ENCODE assay signal across 8 cellular contexts in the genomic region with DNA sequence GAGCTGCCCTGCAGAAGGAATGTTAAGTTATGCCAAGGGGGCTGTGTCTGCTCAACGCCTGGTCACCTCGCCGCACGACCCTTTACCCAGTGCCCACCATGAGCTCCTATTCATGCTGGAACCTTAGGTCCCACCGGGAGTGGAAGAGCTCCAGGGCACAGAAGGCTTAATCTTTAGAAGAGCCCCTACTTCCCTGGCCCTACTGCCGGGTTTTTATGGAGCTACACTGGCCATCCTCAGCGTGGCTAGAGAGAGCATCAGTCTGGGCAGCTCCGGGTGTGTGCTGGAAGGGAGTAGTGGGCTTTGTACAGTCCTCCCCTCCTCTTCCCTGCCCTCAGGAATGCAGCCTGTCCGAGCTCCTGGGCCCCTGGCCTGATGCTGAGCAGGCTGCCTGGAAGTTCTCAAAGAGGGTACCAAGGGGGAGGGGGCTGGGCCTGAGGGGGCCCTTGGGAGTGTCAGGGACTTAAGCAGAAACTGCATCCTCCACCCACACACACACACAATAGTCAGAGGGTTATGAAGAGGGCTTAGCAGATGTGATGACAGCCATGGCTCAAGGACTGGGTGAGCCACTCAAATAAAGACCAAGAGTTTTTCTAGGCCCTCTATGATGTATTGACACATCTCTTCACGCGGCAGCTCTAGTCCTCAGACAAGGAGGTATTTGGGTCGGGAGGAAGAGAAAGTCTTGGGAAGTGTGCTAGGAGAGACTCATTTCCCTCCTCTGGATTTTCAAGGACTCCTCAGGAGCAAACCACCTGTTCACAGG. TPM values are rescaled to one million over a fixed set of nuclear protein-coding genes. Genes with fewer than 3 reads are reported as not detected.
DNase-seq lines count a peak whose midpoint lies in the region; ATAC-seq and TF ChIP-seq lines count a peak whose summit lies in the region.

No MANE protein-coding gene starts in this region.

- POLR2A ChIA-PET in IMR-90 (lab: Charles Lee; ENCODE audit: unreplicated experiment) = no interaction called here

- no peak overlapping the region for H2AK9ac ChIP-seq in IMR-90 (replicated peaks; ENCODE audit: low read depth, low read length, poor library complexity)

- TF ChIP-seq CTCF in IMR-90 (conservative IDR thresholded peaks at IDR 0.05; ENCODE audit: low read depth, low read length) (no peak), epithelial cell of proximal tubule (conservative IDR thresholded peaks at IDR 0.05; ENCODE audit: low read depth, low read length) (no peak), osteocyte (IDR thresholded peaks at IDR 0.05) (no peak)

- no peak overlapping the region for H2BK20ac ChIP-seq in IMR-90 (ENCODE audit: low read depth, low read length)

- H4K20me1 ChIP-seq in BLaER1 = no peaks in the 10 kb centered on the region
- no peaks in the 10 kb centered on the region for H4K20me1 ChIP-seq in IMR-90 (ENCODE audit: insufficient read depth, low read length)

- H2BK120ac ChIP-seq in IMR-90 (ENCODE audit: low read depth, low read length) = no peak overlapping the region

- no peaks in the 10 kb centered on the region for H3K9me1 ChIP-seq in IMR-90 (ENCODE audit: insufficient read depth, low read length)

- no peak overlapping the region for H2BK5ac ChIP-seq in IMR-90 (ENCODE audit: low read depth, low read length, poor library complexity, severe bottlenecking)

- H3K14ac ChIP-seq in IMR-90 (replicated peaks; ENCODE audit: low read depth, low read length) = no peak overlapping the region

- no peak overlapping the region for H3K4ac ChIP-seq in IMR-90 (ENCODE audit: low read depth, low read length)

- H2BK15ac ChIP-seq in IMR-90 (ENCODE audit: low read depth, low read length) = no peak overlapping the region

- H3K27me3 ChIP-seq in BLaER1 = peaks cover 43% of the 10 kb centered on the region
- H3K27me3 ChIP-seq in IMR-90 (ENCODE audit: control insufficient read depth, insufficient read depth, low read length) = peaks cover 54% of the 10 kb centered on the region

- dilution Hi-C loops in IMR-90 (cut with HindIII; ENCODE audit: low sequenced_read_pairs, unreplicated experiment) = loop anchor here (25.0 kb wide), 1 partner anchor 97 kb away; the partner anchor contains the start of gene ACVR1B

- H2AFZ ChIP-seq in IMR-90 (replicated peaks; ENCODE audit: low read length, poor library complexity) = no peak overlapping the region

- CTCF ChIA-PET in IMR-90 (lab: Yijun Ruan, JAX) = interaction anchor here (1.7 kb wide), 1 partner anchor 10 kb away, joined by 7 read pairs; no protein-coding TSS in a partner anchor
- CTCF ChIA-PET in activated naive CD4-positive, alpha-beta T cell treated with anti-CD3 and anti-CD28 coated beads, Interleukin-2, amount 10 ng/mL, durations not matched to agents 7 days and 5 days (lab: Charles Lee) = interaction anchor here (4.2 kb wide), 1 partner anchor 9 kb away, joined by 27 read pairs; no protein-coding TSS in a partner anchor

- H3K4me2 ChIP-seq in BLaER1 = peak overlapping the region; percentile 99
- no peak overlapping the region; the same call in 1 of the 2 replicates for H3K4me2 ChIP-seq in IMR-90 (ENCODE audit: low read depth, low read length)

- no CpG with 5 or more reads among the region's 12 CpGs for WGBS in IMR-90 (ENCODE audit: extremely low coverage in 2 of 2, insufficient read length in 1 of 2), 2 experiments

- no peak overlapping the region for H4K8ac ChIP-seq in IMR-90 (ENCODE audit: low read depth in 2 of 2, low read length in 2 of 2)

- no peak overlapping the region for H4K5ac ChIP-seq in IMR-90 (ENCODE audit: low read depth, low read length)

- peak; percentile 8; the same call in 1 of the 2 replicates for ATAC-seq in IMR-90 (ENCODE audit: low read depth)
- no peak for ATAC-seq in HG03460 (IDR thresholded peaks at IDR 0.05; ENCODE audit: unreplicated experiment)
- no peak for ATAC-seq in GM21786 (IDR thresholded peaks at IDR 0.05; ENCODE audit: unreplicated experiment)

- H3K9me3 Mint-ChIP-seq in osteocyte (ENCODE audit: unreplicated experiment) = no peaks in the 10 kb centered on the region
- H3K9me3 Mint-ChIP-seq in activated naive CD4-positive, alpha-beta T cell treated with anti-CD3 and anti-CD28 coated beads, Interleukin-2, amount 10 ng/mL, durations not matched to agents 7 days and 5 days = no peaks in the 10 kb centered on the region

- peak overlapping the region; percentile 65 for H3K4me3 Mint-ChIP-seq in osteocyte (ENCODE audit: unreplicated experiment)
- no peak overlapping the region for H3K4me3 Mint-ChIP-seq in activated naive CD4-positive, alpha-beta T cell treated with anti-CD3 and anti-CD28 coated beads, Interleukin-2, amount 10 ng/mL, durations not matched to agents 7 days and 5 days

- no peak for TF ChIP-seq POLR2A in IMR-90 (IDR thresholded peaks at IDR 0.05; ENCODE audit: low read depth, low read length)

- intact Hi-C loops in IMR-90 (cut with micrococcal nuclease) = no loop called here

- no peak overlapping the region for H3K18ac ChIP-seq in IMR-90 (ENCODE audit: low read depth, low read length)

- H3K9ac ChIP-seq in BLaER1 (no peak overlapping the region), IMR-90 (ENCODE audit: low read depth, low read length) (no peak overlapping the region)

- H3K36me3 Mint-ChIP-seq in osteocyte (ENCODE audit: unreplicated experiment) = no peaks in the 10 kb centered on the region
- no peaks in the 10 kb centered on the region for H3K36me3 Mint-ChIP-seq in activated naive CD4-positive, alpha-beta T cell treated with anti-CD3 and anti-CD28 coated beads, Interleukin-2, amount 10 ng/mL, durations not matched to agents 7 days and 5 days

- H3K4me1 ChIP-seq in BLaER1 (peaks cover 52% of the 10 kb centered on the region), IMR-90 (ENCODE audit: control insufficient read depth, insufficient read depth, low read length) (peaks cover 2% of the 10 kb centered on the region)

- H3K36me3 ChIP-seq in BLaER1 (no peaks in the 10 kb centered on the region), IMR-90 (ENCODE audit: control insufficient read depth, insufficient read depth, low read length) (no peaks in the 10 kb centered on the region)

- no peak overlapping the region for H2AK5ac ChIP-seq in IMR-90 (ENCODE audit: low read depth, low read length)

- H4K91ac ChIP-seq in IMR-90 (ENCODE audit: insufficient read depth, low read depth, low read length) = no peak overlapping the region

- no peaks in the 10 kb centered on the region for H3K9me3 ChIP-seq in BLaER1
- H3K9me3 ChIP-seq in IMR-90 (ENCODE audit: control insufficient read depth, insufficient read depth, low read length) = no peaks in the 10 kb centered on the region

- peaks cover 47% of the 10 kb centered on the region for H3K4me1 Mint-ChIP-seq in osteocyte (ENCODE audit: unreplicated experiment)
- H3K4me1 Mint-ChIP-seq in activated naive CD4-positive, alpha-beta T cell treated with anti-CD3 and anti-CD28 coated beads, Interleukin-2, amount 10 ng/mL, durations not matched to agents 7 days and 5 days = peaks cover 12% of the 10 kb centered on the region

- H3K23ac ChIP-seq in IMR-90 (ENCODE audit: low read depth, low read length) = no peak overlapping the region

- no peak overlapping the region for H3K27ac Mint-ChIP-seq in osteocyte (ENCODE audit: unreplicated experiment)
- H3K27ac Mint-ChIP-seq in activated naive CD4-positive, alpha-beta T cell treated with anti-CD3 and anti-CD28 coated beads, Interleukin-2, amount 10 ng/mL, durations not matched to agents 7 days and 5 days = no peak overlapping the region

- peaks cover 13% of the 10 kb centered on the region for H3K27me3 Mint-ChIP-seq in osteocyte (ENCODE audit: unreplicated experiment)
- peaks cover 96% of the 10 kb centered on the region for H3K27me3 Mint-ChIP-seq in activated naive CD4-positive, alpha-beta T cell treated with anti-CD3 and anti-CD28 coated beads, Interleukin-2, amount 10 ng/mL, durations not matched to agents 7 days and 5 days

- in situ Hi-C loops in IMR-90 (cut with MboI; ENCODE audit: low sequenced_read_pairs) = no loop called here

- no peaks in the 10 kb centered on the region for H3K79me1 ChIP-seq in IMR-90 (ENCODE audit: low read depth in 1 of 2, low read length in 2 of 2)

- peak overlapping the region; percentile 60 for H3K4me3 ChIP-seq in BLaER1
- H3K4me3 ChIP-seq in IMR-90 (ENCODE audit: insufficient read depth, low read depth, low read length) = no peak overlapping the region
- peak overlapping the region; percentile 47 for H3K4me3 ChIP-seq in epithelial cell of proximal tubule (ENCODE audit: low read depth, low read length)

- no TSS peak for BruUV-seq in IMR-90 (replicated peaks; lab: Mats Ljungman, UMichigan)

- H3K56ac ChIP-seq in IMR-90 (ENCODE audit: extremely low read depth, insufficient read depth, low read length) = no peak overlapping the region

- TF ChIP-seq RAD21 in IMR-90 (IDR thresholded peaks at IDR 0.05; ENCODE audit: low read length) = no peak

- DNase-seq in IMR-90 (no peak), epithelial cell of proximal tubule (ENCODE audit: low read depth) (no peak), osteocyte (ENCODE audit: extremely low spot score, unreplicated experiment) (no peak)
- DNase-seq in activated naive CD4-positive, alpha-beta T cell treated with Interleukin-2 at 50 U/mL for 16 hours = no peak
- DNase-seq in activated naive CD4-positive, alpha-beta T cell treated with anti-CD3 and anti-CD28 coated beads, Interleukin-2, amount 10 ng/mL, durations not matched to agents 7 days and 5 days = no peak

- H3K27ac ChIP-seq in BLaER1 (no peak overlapping the region), IMR-90 (ENCODE audit: insufficient read depth, low read length) (no peak overlapping the region)

TF ChIP-seq in IMR-90, 13 proteins besides CTCF, POLR2A, EP300 and RAD21 (continues in another document):
- TF ChIP-seq SMC3 (IDR thresholded peaks at IDR 0.05; ENCODE audit: low read depth, low read length) = no peak
- TF ChIP-seq CEBPB (IDR thresholded peaks at IDR 0.05; ENCODE audit: low read depth, low read length) = no peak
- TF ChIP-seq MAFK (IDR thresholded peaks at IDR 0.05; ENCODE audit: low read depth, low read length) = no peak

RNA-seq across cellular contexts. Expression of gene FIGNL2, which starts 16.4 kb away (rescaled TPM):
- total RNA-seq in IMR-90 (2012; rRNA removed) (under 0.01 TPM in 2 replicates), epithelial cell of proximal tubule (0.29 and 3.7 TPM in 2 replicates), osteocyte (0.08 TPM in 2 replicates)
- polyA plus RNA-seq in IMR-90 (2012; rRNA removed) = 0.09 and 0.12 TPM in 2 replicates
- 0.02 and 0.04 TPM in 2 replicates for polyA plus RNA-seq in IMR-90 (2012; cell fraction: cytosol; rRNA removed)
- 0.61 and 0.62 TPM in 2 replicates for polyA plus RNA-seq in IMR-90 (2012; cell fraction: nucleus; rRNA removed; ENCODE audit: low replicate concordance)

RNA-seq across cellular contexts. Expression of gene ANKRD33, which starts 23.0 kb away (rescaled TPM):
- under 0.01 TPM in 1 of 2 replicates, not detected in the other for total RNA-seq in IMR-90 (2012; rRNA removed)
- polyA plus RNA-seq in IMR-90 (2012; rRNA removed) = 0.03 TPM in 1 of 2 replicates, not detected in the other
- polyA plus RNA-seq in IMR-90 (2012; cell fraction: cytosol; rRNA removed) = 0.02 TPM in 1 of 2 replicates, not detected in the other
- polyA plus RNA-seq in IMR-90 (2012; cell fraction: nucleus; rRNA removed; ENCODE audit: low replicate concordance) = 0.42 and 0.57 TPM in 2 replicates
- not detected in 2 replicates for total RNA-seq in epithelial cell of proximal tubule
- not detected in 2 replicates for total RNA-seq in osteocyte

RNA-seq across cellular contexts. Expression of gene ACVRL1, which starts 42.4 kb away (rescaled TPM):
- 5.8 and 7.5 TPM in 2 replicates for total RNA-seq in IMR-90 (2012; rRNA removed)
- 6.4 and 8.0 TPM in 2 replicates for polyA plus RNA-seq in IMR-90 (2012; rRNA removed)
- polyA plus RNA-seq in IMR-90 (2012; cell fraction: cytosol; rRNA removed) = 4.5 and 11.0 TPM in 2 replicates
- polyA plus RNA-seq in IMR-90 (2012; cell fraction: nucleus; rRNA removed; ENCODE audit: low replicate concordance) = 17.2 and 26.4 TPM in 2 replicates
- total RNA-seq in epithelial cell of proximal tubule = 2.4 and 3.6 TPM in 2 replicates
- total RNA-seq in osteocyte = not detected in 2 replicates
